ENCODE assay signal across 9 cellular contexts in the genomic region with DNA sequence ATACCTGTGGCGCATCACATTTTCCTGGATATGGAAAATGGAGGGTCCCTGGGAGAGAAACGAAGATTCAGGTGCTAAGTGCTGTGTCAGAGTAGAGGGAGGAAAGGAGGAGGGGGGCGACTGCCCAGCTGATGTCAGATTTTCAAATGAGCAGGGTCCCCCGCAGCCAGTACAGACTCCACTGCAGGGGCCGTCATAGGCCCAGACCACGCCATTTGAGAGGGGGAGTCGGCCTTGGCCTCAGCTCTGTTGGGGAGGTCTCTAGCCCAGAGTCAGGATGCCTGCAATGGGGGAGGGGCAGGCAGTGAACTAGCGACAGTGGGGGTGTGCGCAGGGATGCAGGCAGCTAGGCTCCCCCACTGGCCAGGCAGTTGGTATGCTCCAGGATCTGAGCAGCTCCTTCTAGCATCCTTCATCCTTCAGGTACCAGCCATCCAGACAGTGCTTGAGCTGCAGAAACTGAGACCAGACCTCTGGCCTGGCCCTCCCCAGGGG. TPM values are rescaled to one million over a fixed set of nuclear protein-coding genes. Genes with fewer than 3 reads are reported as not detected.
DNase-seq lines count a peak whose midpoint lies in the region; ATAC-seq, FAIRE-seq and TF ChIP-seq lines count a peak whose summit lies in the region.
"Had no signal": no experiment of that assay in that cellular context is flagged by ENCODE, and none has a peak within 500 bp of the region (broad histone marks: within the 10 kb centered on the region; RNA-seq: fewer than 3 reads in every experiment).

A gene (minus strand): TSS at position 148 of the 495 bp plus-strand sequence. CDS start 229 bp downstream, outside the sequence.
A gene (plus strand): TSS at position 400 of the 495 bp plus-strand sequence. CDS start 620 bp downstream, outside the sequence.

- H3K36me3 ChIP-seq in HUES48 (ENCODE audit: control insufficient read depth, insufficient read depth, low read length) = peaks cover 29% of the 10 kb centered on the region
- peaks cover 0 to 27% (median 17%) of the 10 kb centered on the region in 6 donors for H3K36me3 ChIP-seq in spleen

- peak within 1 kb of the TSS; percentile 82 for H3K9ac ChIP-seq in HUES48 (ENCODE audit: low read depth, low read length)

- H3K4me1 ChIP-seq in A549 = peaks cover 30% of the 10 kb centered on the region
- peaks cover 19% of the 10 kb centered on the region for H3K4me1 ChIP-seq in HUES48 (ENCODE audit: control insufficient read depth, insufficient read depth, low read length)
- peaks cover 34 to 84% (median 53%) of the 10 kb centered on the region in 6 donors for H3K4me1 ChIP-seq in spleen

- no peak for ATAC-seq in A549
- ATAC-seq in GM18517 (IDR thresholded peaks at IDR 0.05; ENCODE audit: unreplicated experiment) = no peak

- TF ChIP-seq RAD21 in A549 (conservative IDR thresholded peaks at IDR 0.05 in 1 of 2, IDR thresholded peaks at IDR 0.05 in 1 of 2) = no peak

- WGBS in A549 (ENCODE audit: missing lambda C conversion rate) = 89% methylated on average over 9 of the region's 9 CpGs
- WGBS in spleen, 5 donors = 86 to 97% (median 91%) methylated on average over 8 to 9 of the region's 9 CpGs

- no peak for FAIRE-seq in A549 (lab: Jason Lieb, UNC)
- FAIRE-seq: islet of Langerhans had no signal

- H3K9me3 ChIP-seq in A549 (no peaks in the 10 kb centered on the region), HUES48 (ENCODE audit: control insufficient read depth, insufficient read depth, low read length) (no peaks in the 10 kb centered on the region), spleen (no peaks in the 10 kb centered on the region)

- TF ChIP-seq POLR2A in A549 (IDR thresholded peaks at IDR 0.05; ENCODE audit: low read length) = no peak
- TF ChIP-seq POLR2A in spleen (IDR thresholded peaks at IDR 0.05) = no peak

- DNase-seq in A549 (ENCODE audit: low read depth in 1 of 2, low spot score in 1 of 2) (peak in 1 of 2 experiments; percentile 39), anterior cingulate cortex (lab: John Stamatoyannopoulos, UW) (peak; percentile 26 to 97 (median 84)), iPS-NIHi7 (ENCODE audit: extremely low spot score) (peak; percentile 81), spleen (peak; percentile 84), HEK293T (ENCODE audit: extremely low spot score) (no peak), GM19238 (ENCODE audit: insufficient read length, low spot score) (no peak)

- H3K4me3 ChIP-seq in A549 = peak within 1 kb of the TSS; percentile 69
- H3K4me3 ChIP-seq in HUES48 (ENCODE audit: low read depth, low read length) = peak within 1 kb of the TSS; percentile 97
- H3K4me3 ChIP-seq in spleen = peak within 1 kb of the TSS; percentile 67 to 94 (median 84)

- intact Hi-C loops in spleen (cut with DNase I; ENCODE audit: low total_unique reads) = no loop called here

- H3K27me3 ChIP-seq in HUES48 (ENCODE audit: control insufficient read depth, insufficient read depth, low read length) = no peaks in the 10 kb centered on the region
- H3K27me3 ChIP-seq in spleen (replicated peaks in 1 of 7) = no peaks in the 10 kb centered on the region

- H3K27ac ChIP-seq in A549 (peak within 1 kb of the TSS; percentile 55 to 92; a peak in 5 of 6 replicates), HUES48 (ENCODE audit: low read depth, low read length) (peak within 1 kb of the TSS; percentile 98), spleen (peak within 1 kb of the TSS; percentile 93 to 99 (median 97))

- POLR2A ChIA-PET in A549 (lab: Yijun Ruan, JAX) (interaction anchor here (6.1 kb wide), 1 partner anchor 20 kb away, joined by 64 read pairs; a partner anchor contains a TSS), HEK293T (lab: Yijun Ruan, JAX) (interaction anchor here (1.3 to 6.6 kb wide), 7 partner anchors 18 to 148 kb away, joined by 3 to 65 read pairs (median 6); a partner anchor contains a TSS)

- CTCF ChIA-PET in A549 (lab: Yijun Ruan, JAX) = interaction anchor here (0.9 to 5.3 kb wide), 9 partner anchors 7 to 333 kb away, joined by 3 to 37 read pairs (median 5); a partner anchor contains a TSS
- CTCF ChIA-PET in HEK293T (lab: Yijun Ruan, JAX) = interaction anchor here (0.5 to 1.7 kb wide), 2 partner anchors 13 to 79 kb away, joined by 3 to 5 read pairs; no protein-coding TSS in a partner anchor

- no peak for TF ChIP-seq EP300 in A549 (IDR thresholded peaks at IDR 0.05)

- no peak for TF ChIP-seq CTCF in A549 (IDR thresholded peaks at IDR 0.05)
- no peak for TF ChIP-seq CTCF in spleen (IDR thresholded peaks at IDR 0.05 in 8 of 11, conservative IDR thresholded peaks at IDR 0.05 in 3 of 11)

- peak within 1 kb of the TSS; percentile 89 for H3K4me2 ChIP-seq in A549

TF ChIP-seq in A549, 52 proteins besides CTCF, POLR2A, EP300 and RAD21:
- TF ChIP-seq CEBPB (IDR thresholded peaks at IDR 0.05) (no peak), MAZ (IDR thresholded peaks at IDR 0.05; ENCODE audit: borderline replicate concordance, low read depth, low read length) (no peak), HOXA7 (CRISPR knock-in tag; IDR thresholded peaks at IDR 0.05) (no peak), TP53 (CRISPR knock-in tag; IDR thresholded peaks at IDR 0.05) (no peak), POLR2AphosphoS2 (conservative IDR thresholded peaks at IDR 0.05; ENCODE audit: low read length) (no peak), SMC3 (IDR thresholded peaks at IDR 0.05) (no peak)
- TF ChIP-seq, protein P1, sequence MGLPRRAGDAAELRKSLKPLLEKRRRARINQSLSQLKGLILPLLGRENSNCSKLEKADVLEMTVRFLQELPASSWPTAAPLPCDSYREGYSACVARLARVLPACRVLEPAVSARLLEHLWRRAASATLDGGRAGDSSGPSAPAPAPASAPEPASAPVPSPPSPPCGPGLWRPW (IDR thresholded peaks at IDR 0.05) = no peak

TF ChIP-seq in HEK293T, 16 proteins besides CTCF, POLR2A, EP300 and RAD21:
- no peak for TF ChIP-seq FOXK2 (IDR thresholded peaks at IDR 0.05)
- no peak for TF ChIP-seq FOXA1 (IDR thresholded peaks at IDR 0.05)
- no peak for TF ChIP-seq SUZ12 (IDR thresholded peaks at IDR 0.05)
- no peak for TF ChIP-seq ELF4 (IDR thresholded peaks at IDR 0.05)
- TF ChIP-seq ARNT (IDR thresholded peaks at IDR 0.05) = no peak
- TF ChIP-seq BHLHE40 (IDR thresholded peaks at IDR 0.05; ENCODE audit: borderline replicate concordance) = no peak
- no peak for TF ChIP-seq LEF1 (IDR thresholded peaks at IDR 0.05; ENCODE audit: borderline replicate concordance)
- no peak for TF ChIP-seq NFRKB (IDR thresholded peaks at IDR 0.05)
- TF ChIP-seq L3MBTL2 (conservative IDR thresholded peaks at IDR 0.05) = no peak
- no peak for TF ChIP-seq HDGF (IDR thresholded peaks at IDR 0.05; ENCODE audit: borderline replicate concordance)
- no peak for TF ChIP-seq SP1 (IDR thresholded peaks at IDR 0.05)
- TF ChIP-seq, protein P2, sequence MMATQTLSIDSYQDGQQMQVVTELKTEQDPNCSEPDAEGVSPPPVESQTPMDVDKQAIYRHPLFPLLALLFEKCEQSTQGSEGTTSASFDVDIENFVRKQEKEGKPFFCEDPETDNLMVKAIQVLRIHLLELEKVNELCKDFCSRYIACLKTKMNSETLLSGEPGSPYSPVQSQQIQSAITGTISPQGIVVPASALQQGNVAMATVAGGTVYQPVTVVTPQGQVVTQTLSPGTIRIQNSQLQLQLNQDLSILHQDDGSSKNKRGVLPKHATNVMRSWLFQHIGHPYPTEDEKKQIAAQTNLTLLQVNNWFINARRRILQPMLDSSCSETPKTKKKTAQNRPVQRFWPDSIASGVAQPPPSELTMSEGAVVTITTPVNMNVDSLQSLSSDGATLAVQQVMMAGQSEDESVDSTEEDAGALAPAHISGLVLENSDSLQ (IDR thresholded peaks at IDR 0.05) = no peak
- TF ChIP-seq ZNF384 (IDR thresholded peaks at IDR 0.05) = no peak
- no peak for TF ChIP-seq TARDBP (IDR thresholded peaks at IDR 0.05)
- TF ChIP-seq FOXM1 (IDR thresholded peaks at IDR 0.05; ENCODE audit: borderline replicate concordance) = no peak
- no peak for TF ChIP-seq CTBP1 (IDR thresholded peaks at IDR 0.05; ENCODE audit: borderline replicate concordance)
TF ChIP-seq in HEK293T: peak in this region for 0.

RNA-seq across cellular contexts. Expression of the first gene that starts in this region (rescaled TPM):
- polyA plus RNA-seq in A549 (2011; rRNA removed) (63.9 and 101 TPM in 2 replicates), A549 (2017; fragmentation: RNase III; extraction: RNeasy Plus Mini Kit Qiagen cat#74134 plus additional on column Dnase treatment) (63.0 to 72.4 TPM (median 64.5 TPM) in 3 replicates), spleen (10 to 100 TPM; 47.7 to 62.6 (median 47.8) TPM)
- 97.9 and 118 TPM in 2 replicates for polyA plus RNA-seq in A549 (2012; cell fraction: cytosol; rRNA removed)
- polyA plus RNA-seq in A549 (2012; cell fraction: nucleus; rRNA removed) = 127 and 182 TPM in 2 replicates
- polyA minus RNA-seq in A549 (2011; rRNA and poly(A)+ RNA removed) = 98.1 and 142 TPM in 2 replicates
- 10 to 100 TPM; 25.6 to 66.0 (median 34.4) TPM for total RNA-seq in spleen

RNA-seq across cellular contexts. Expression of the second gene that starts in this region (rescaled TPM):
- polyA plus RNA-seq in A549 (2011; rRNA removed) = not detected in 2 replicates
- 0.04 TPM in 1 of 2 replicates, not detected in the other for polyA plus RNA-seq in A549 (2012; cell fraction: cytosol; rRNA removed)
- 0.10 TPM in 1 of 2 replicates, not detected in the other for polyA plus RNA-seq in A549 (2012; cell fraction: nucleus; rRNA removed)
- 0.15 TPM in 1 of 3 replicates, not detected in the others for polyA plus RNA-seq in A549 (2017; fragmentation: RNase III; extraction: RNeasy Plus Mini Kit Qiagen cat#74134 plus additional on column Dnase treatment)
- polyA minus RNA-seq in A549 (2011; rRNA and poly(A)+ RNA removed) = not detected in 2 replicates
- not detected for total RNA-seq in spleen
- under 1 TPM in 2 of 3 donors, not detected in 1; 0.12 to 0.13 TPM for polyA plus RNA-seq in spleen

Comparison
In these comparisons a context has a peak if more than half of its experiments do, and no peak if none do; other contexts are left out.
1. DNase-seq: peak in anterior cingulate cortex (58 of 58), iPS-NIHi7 (single experiment) and spleen (single experiment); none in HEK293T (single experiment) and GM19238 (single experiment).
2. Peak in every context shown above with its lines, with median percentiles within 50 percentile points of each other: H3K27ac ChIP-seq and H3K4me3 ChIP-seq.